8 cellular contexts compared by ENCODE assay signal in genomic region chr1:159921700-159922498, GRCh38. TPM values are rescaled to one million over a fixed set of nuclear protein-coding genes. Genes with fewer than 3 reads are reported as not detected.
DNase-seq lines count a peak whose midpoint lies in the region; ATAC-seq and TF ChIP-seq lines count a peak whose summit lies in the region.

No MANE protein-coding gene starts in this region.

- H3K4me2 ChIP-seq in hepatocyte = peak overlapping the region; percentile 96

- H2AFZ ChIP-seq in hepatocyte = no peak overlapping the region

- H3K4me1 ChIP-seq in hepatocyte (ENCODE audit: insufficient read depth) (peaks cover 28% of the 10 kb centered on the region), thymus (ENCODE audit: control insufficient read depth, insufficient read depth, low read length) (peaks cover 39% of the 10 kb centered on the region), HAP-1 (peaks cover 15% of the 10 kb centered on the region)

- in situ Hi-C loops in HAP-1 (cut with MboI; ENCODE audit: low sequenced_read_pairs) = no loop called here

- no peak for TF ChIP-seq CTCF in hepatocyte (IDR thresholded peaks at IDR 0.05; ENCODE audit: poor library complexity)

- H3K9me3 ChIP-seq in hepatocyte (ENCODE audit: low read depth) (no peaks in the 10 kb centered on the region), thymus (ENCODE audit: control insufficient read depth) (no peaks in the 10 kb centered on the region), HAP-1 (no peaks in the 10 kb centered on the region)

- H3K79me2 ChIP-seq in hepatocyte = peaks cover 26% of the 10 kb centered on the region

- 92% methylated on average over 17 of the region's 18 CpGs for WGBS in hepatocyte (ENCODE audit: low lambda C conversion rate, missing lambda C conversion rate)
- 7% methylated on average over 18 of the region's 18 CpGs for WGBS in thymus

- H3K4me3 ChIP-seq in hepatocyte (no peak overlapping the region), thymus (ENCODE audit: low read length) (peak overlapping the region; percentile 61), HAP-1 (no peak overlapping the region)

- peak; percentile 43 for DNase-seq in activated T-cell treated with anti-CD3 and anti-CD28 coated beads, Interleukin-2, amount 50 U/mL, for 1 hour
- DNase-seq in activated T-cell treated with anti-CD3 and anti-CD28 coated beads for 4 hours (no peak), hepatocyte (ENCODE audit: low spot score) (no peak), 8988T (no peak), HAP-1 (ENCODE audit: low spot score in 2 of 2) (no peak)
- no peak for DNase-seq in activated T-cell treated with anti-CD3 and anti-CD28 coated beads, Interleukin-2, amount 50 U/mL, for 24 hours

- peak overlapping the region; percentile 95 for H3K27ac Mint-ChIP-seq in activated T-cell treated with anti-CD3 and anti-CD28 coated beads, Interleukin-2, amount 50 U/mL, for 24 hours

- peaks cover 81% of the 10 kb centered on the region for H3K36me3 Mint-ChIP-seq in activated T-cell treated with anti-CD3 and anti-CD28 coated beads, Interleukin-2, amount 50 U/mL, for 24 hours (ENCODE audit: low read depth)

- no peaks in the 10 kb centered on the region for H3K27me3 ChIP-seq in hepatocyte
- H3K27me3 ChIP-seq in thymus (ENCODE audit: control insufficient read depth, insufficient read depth) = no peaks in the 10 kb centered on the region
- no peaks in the 10 kb centered on the region for H3K27me3 ChIP-seq in HAP-1 (ENCODE audit: low read depth)

- peak overlapping the region; percentile 87 for H3K4me3 Mint-ChIP-seq in activated T-cell treated with anti-CD3 and anti-CD28 coated beads, Interleukin-2, amount 50 U/mL, for 24 hours

- H3K4me1 Mint-ChIP-seq in activated T-cell treated with anti-CD3 and anti-CD28 coated beads, Interleukin-2, amount 50 U/mL, for 24 hours (ENCODE audit: low read depth) = peaks cover 78% of the 10 kb centered on the region

- H3K9me2 ChIP-seq in hepatocyte (replicated peaks; ENCODE audit: insufficient read depth) = no peaks in the 10 kb centered on the region

- H3K36me3 ChIP-seq in hepatocyte (replicated peaks; ENCODE audit: insufficient read depth, low read depth) = no peaks in the 10 kb centered on the region
- H3K36me3 ChIP-seq in thymus (ENCODE audit: control insufficient read depth, insufficient read depth) = peaks cover 30% of the 10 kb centered on the region
- peaks cover 32% of the 10 kb centered on the region for H3K36me3 ChIP-seq in HAP-1 (replicated peaks)

- H3K9me3 Mint-ChIP-seq in activated T-cell treated with anti-CD3 and anti-CD28 coated beads, Interleukin-2, amount 50 U/mL, for 24 hours = no peaks in the 10 kb centered on the region

- no peaks in the 10 kb centered on the region for H3K27me3 Mint-ChIP-seq in activated T-cell treated with anti-CD3 and anti-CD28 coated beads, Interleukin-2, amount 50 U/mL, for 24 hours

- no peaks in the 10 kb centered on the region for H4K20me1 ChIP-seq in hepatocyte (ENCODE audit: insufficient read depth, poor library complexity, severe bottlenecking)

- no peak overlapping the region for H3K27ac ChIP-seq in hepatocyte
- H3K27ac ChIP-seq in thymus (ENCODE audit: low read depth) = peak overlapping the region; percentile 95

- no peak for ATAC-seq in GM21737 (IDR thresholded peaks at IDR 0.05; ENCODE audit: unreplicated experiment)

RNA-seq across cellular contexts. Expression of gene TAGLN2, which starts 3.4 kb away (rescaled TPM):
- total RNA-seq in hepatocyte = 122 and 124 TPM in 2 replicates
- polyA plus RNA-seq in hepatocyte = 284 and 292 TPM in 2 replicates
- polyA plus RNA-seq in thymus = 429 TPM

RNA-seq across cellular contexts. Expression of gene CFAP45, which starts 21.9 kb away (rescaled TPM):
- total RNA-seq in hepatocyte = 0.43 TPM in 1 of 2 replicates, not detected in the other
- polyA plus RNA-seq in hepatocyte (not detected in 2 replicates), thymus (1.3 TPM)

RNA-seq across cellular contexts. Expression of gene IGSF9, which starts 23.5 kb away (rescaled TPM):
- total RNA-seq in hepatocyte = 5.3 and 8.2 TPM in 2 replicates
- 22.5 and 25.4 TPM in 2 replicates for polyA plus RNA-seq in hepatocyte
- 4.1 TPM for polyA plus RNA-seq in thymus

RNA-seq across cellular contexts. Expression of gene SLAMF9, which starts 32.1 kb away (rescaled TPM):
- total RNA-seq in hepatocyte = not detected in 2 replicates
- polyA plus RNA-seq in hepatocyte (not detected in 2 replicates), thymus (0.71 TPM)

RNA-seq across cellular contexts. Expression of gene VSIG8, which starts 59.4 kb away (rescaled TPM):
- 0.33 TPM in 1 of 2 replicates, not detected in the other for total RNA-seq in hepatocyte
- polyA plus RNA-seq in hepatocyte (0.13 and 0.38 TPM in 2 replicates), thymus (2.6 TPM)
